ENCODE assay signal across 8 cellular contexts in genomic region chr20:13638496-13639477, GRCh38. TPM values are rescaled to one million over a fixed set of nuclear protein-coding genes. Genes with fewer than 3 reads are reported as not detected.
DNase-seq lines count a peak whose midpoint lies in the region; ATAC-seq, FAIRE-seq and TF ChIP-seq lines count a peak whose summit lies in the region.

A gene with protein sequence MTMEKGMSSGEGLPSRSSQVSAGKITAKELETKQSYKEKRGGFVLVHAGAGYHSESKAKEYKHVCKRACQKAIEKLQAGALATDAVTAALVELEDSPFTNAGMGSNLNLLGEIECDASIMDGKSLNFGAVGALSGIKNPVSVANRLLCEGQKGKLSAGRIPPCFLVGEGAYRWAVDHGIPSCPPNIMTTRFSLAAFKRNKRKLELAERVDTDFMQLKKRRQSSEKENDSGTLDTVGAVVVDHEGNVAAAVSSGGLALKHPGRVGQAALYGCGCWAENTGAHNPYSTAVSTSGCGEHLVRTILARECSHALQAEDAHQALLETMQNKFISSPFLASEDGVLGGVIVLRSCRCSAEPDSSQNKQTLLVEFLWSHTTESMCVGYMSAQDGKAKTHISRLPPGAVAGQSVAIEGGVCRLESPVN (minus strand): TSS chr20:13638932. CDS start chr20:13630078, 8,854 bp downstream.

- intact Hi-C loops in T-helper 1 cell treated with Interleukin-12 subunit alpha and Interleukin-12 subunit beta and Interleukin-4 antibody, amounts not matched to agents 30 ng/mL and 1 ng/mL, for 36 hours (cut with micrococcal nuclease): loop anchor here (1.0 to 5.0 kb wide), 2 partner anchors 146 to 406 kb away; partner anchors contain the start of gene ESF1
- intact Hi-C loops in left ventricle myocardium superior (cut with micrococcal nuclease): no loop called here
- intact Hi-C loops in psoas muscle (cut with DNase I): loop anchor here in 1 of 2 donors (10.0 kb wide), 1 partner anchor 136 kb away; no protein-coding TSS in a partner anchor

- no peaks in the 10 kb centered on the region for H3K9me3 ChIP-seq in psoas muscle

- H3K27ac ChIP-seq in angular gyrus (ENCODE audit: low read depth, low read length) (peak within 1 kb of the TSS; percentile 51), psoas muscle (peak within 1 kb of the TSS; percentile 70)

- 1 to 2% (median 1%) methylated on average over 56 to 59 of the region's 59 CpGs for WGBS in psoas muscle, 3 donors

- in situ Hi-C loops in GM13976 (cut with MboI; ENCODE audit: low sequenced_read_pairs, unreplicated experiment): no loop called here

- no peaks in the 10 kb centered on the region for H3K4me1 ChIP-seq in psoas muscle

- ATAC-seq in HG02870 (IDR thresholded peaks at IDR 0.05; ENCODE audit: unreplicated experiment) (peak; percentile 100), left ventricle myocardium superior (peak; percentile 100), psoas muscle (peak; percentile 100)

- peak; percentile 70 for FAIRE-seq in urothelium cell line (lab: Jason Lieb, UNC)

- no peaks in the 10 kb centered on the region for H3K36me3 ChIP-seq in psoas muscle (ENCODE audit: insufficient read depth in 1 of 2, low read depth in 1 of 2)

- no peak for TF ChIP-seq CTCF in GM13976 (IDR thresholded peaks at IDR 0.05; ENCODE audit: borderline replicate concordance, control extremely low read depth, extremely low read depth, insufficient read depth, missing control alignments)
- no peak for TF ChIP-seq CTCF in psoas muscle (IDR thresholded peaks at IDR 0.05)

- H3K4me3 ChIP-seq in psoas muscle: peak within 1 kb of the TSS; percentile 97

- peaks cover 0 to 7% (median 0%) of the 10 kb centered on the region in 3 donors for H3K27me3 ChIP-seq in psoas muscle (ENCODE audit: insufficient read depth in 3 of 3, low read length in 2 of 3)

- DNase-seq in GM13976 (ENCODE audit: low spot score) (peak; percentile 95), NCI-H146 treated with DMSO at 0.1 percent for 48 hours (lab: John Stamatoyannopoulos, UW; ENCODE audit: unreplicated experiment) (peak; percentile 97), left ventricle myocardium superior (peak; percentile 96), psoas muscle (peak; percentile 94 to 97), urothelium cell line (ENCODE audit: low spot score) (peak; percentile 97)

RNA-seq across cellular contexts. Expression of the gene that starts here (rescaled TPM):
- total RNA-seq in T-helper 1 cell treated with Interleukin-12 subunit alpha and Interleukin-12 subunit beta and Interleukin-4 antibody, amounts not matched to agents 30 ng/mL and 1 ng/mL, for 36 hours: 11.7 and 12.7 TPM in 2 replicates
- total RNA-seq in left ventricle myocardium superior (5.0 TPM), psoas muscle (1 to 10 TPM; 2.9 to 4.8 (median 3.4) TPM)
- 1 to 10 TPM; 1.8 to 3.5 (median 3.2) TPM for polyA plus RNA-seq in psoas muscle

Comparison
In these comparisons a context has a peak if more than half of its experiments do, and no peak if none do; other contexts are left out.
1. Peak in every context shown above with its lines: DNase-seq, ATAC-seq, H3K4me3 ChIP-seq and H3K27ac ChIP-seq.